Comparison of ENCODE assay signal across 18 cellular contexts in genomic region chr3:106611123-106611522, GRCh38.
A peak's percentile ranks its signal among the peaks of the same experiment; 100 is the strongest.
DNase-seq lines count a peak whose midpoint lies in the region; ATAC-seq and TF ChIP-seq lines count a peak whose summit lies in the region.
"Had no signal": no experiment of that assay in that cellular context is flagged by ENCODE, and none has a peak within 500 bp of the region (broad histone marks: within the 10 kb centered on the region; RNA-seq: fewer than 3 reads in every experiment).

No MANE protein-coding gene starts in this region.

- peaks cover 2% of the 10 kb centered on the region for H3K4me1 ChIP-seq in mesenchymal stem cell (ENCODE audit: control insufficient read depth, insufficient read depth, low read depth, low read length)
- H3K4me1 ChIP-seq: BLaER1 had no signal

- no peak overlapping the region for H4K91ac ChIP-seq in mesenchymal stem cell (ENCODE audit: low read length)

- no peaks in the 10 kb centered on the region for H3K27me3 Mint-ChIP-seq in activated naive CD8-positive, alpha-beta T cell
- H3K27me3 Mint-ChIP-seq in activated naive CD8-positive, alpha-beta T cell treated with anti-CD3 and anti-CD28 coated beads for 36 hours: no peaks in the 10 kb centered on the region
- no peaks in the 10 kb centered on the region for H3K27me3 Mint-ChIP-seq in activated T-helper 2 cell treated with anti-CD3 and anti-CD28 coated beads, Interferon-gamma antibody, Interleukin-2, Interleukin-4, amounts not matched to agents 10 μg/mL and 5 μg/mL and 100 μg/mL, durations not matched to agents 14 hours and 24 hours and 36 hours (ENCODE audit: low read depth)
- no peaks in the 10 kb centered on the region for H3K27me3 Mint-ChIP-seq in stimulated activated naive CD8-positive, alpha-beta T cell treated with anti-CD3 and anti-CD28 coated beads, Interleukin-15, Interleukin-2, amounts not matched to agents 100 ng/mL and 50 ng/mL, for 24 hours
- no peaks in the 10 kb centered on the region for H3K27me3 Mint-ChIP-seq in chondrocyte (ENCODE audit: low read depth)

- peaks cover 6% of the 10 kb centered on the region for H3K36me3 Mint-ChIP-seq in activated naive CD8-positive, alpha-beta T cell
- H3K36me3 Mint-ChIP-seq in activated naive CD8-positive, alpha-beta T cell treated with anti-CD3 and anti-CD28 coated beads for 36 hours: peaks cover 9% of the 10 kb centered on the region
- H3K36me3 Mint-ChIP-seq in activated T-helper 2 cell treated with anti-CD3 and anti-CD28 coated beads, Interferon-gamma antibody, Interleukin-2, Interleukin-4, amounts not matched to agents 10 μg/mL and 5 μg/mL and 100 μg/mL, durations not matched to agents 14 hours and 24 hours and 36 hours (ENCODE audit: low read depth): peaks cover 17% of the 10 kb centered on the region
- H3K36me3 Mint-ChIP-seq in stimulated activated naive CD8-positive, alpha-beta T cell treated with anti-CD3 and anti-CD28 coated beads, Interleukin-15, Interleukin-2, amounts not matched to agents 100 ng/mL and 50 ng/mL, for 24 hours (ENCODE audit: low read depth): peaks cover 21% of the 10 kb centered on the region
- H3K36me3 Mint-ChIP-seq in chondrocyte (ENCODE audit: low read depth): no peaks in the 10 kb centered on the region

- no peak for TF ChIP-seq CTCF in chondrocyte (IDR thresholded peaks at IDR 0.05)

- H3K9me3 Mint-ChIP-seq in activated naive CD8-positive, alpha-beta T cell (ENCODE audit: low read depth): peaks cover 12% of the 10 kb centered on the region
- H3K9me3 Mint-ChIP-seq in activated naive CD8-positive, alpha-beta T cell treated with anti-CD3 and anti-CD28 coated beads for 36 hours: peaks cover 12% of the 10 kb centered on the region
- peaks cover 36% of the 10 kb centered on the region for H3K9me3 Mint-ChIP-seq in activated T-helper 2 cell treated with anti-CD3 and anti-CD28 coated beads, Interferon-gamma antibody, Interleukin-2, Interleukin-4, amounts not matched to agents 10 μg/mL and 5 μg/mL and 100 μg/mL, durations not matched to agents 14 hours and 24 hours and 36 hours
- H3K9me3 Mint-ChIP-seq in stimulated activated naive CD8-positive, alpha-beta T cell treated with anti-CD3 and anti-CD28 coated beads, Interleukin-15, Interleukin-2, amounts not matched to agents 100 ng/mL and 50 ng/mL, for 24 hours: peaks cover 9% of the 10 kb centered on the region
- peaks cover 7% of the 10 kb centered on the region for H3K9me3 Mint-ChIP-seq in chondrocyte (ENCODE audit: low read depth)

- no peak overlapping the region for H3K4me3 Mint-ChIP-seq in activated naive CD8-positive, alpha-beta T cell
- H3K4me3 Mint-ChIP-seq in activated naive CD8-positive, alpha-beta T cell treated with anti-CD3 and anti-CD28 coated beads for 36 hours: no peak overlapping the region
- H3K4me3 Mint-ChIP-seq in activated T-helper 2 cell treated with anti-CD3 and anti-CD28 coated beads, Interferon-gamma antibody, Interleukin-2, Interleukin-4, amounts not matched to agents 10 μg/mL and 5 μg/mL and 100 μg/mL, durations not matched to agents 14 hours and 24 hours and 36 hours (ENCODE audit: low read depth): no peak overlapping the region
- H3K4me3 Mint-ChIP-seq in stimulated activated naive CD8-positive, alpha-beta T cell treated with anti-CD3 and anti-CD28 coated beads, Interleukin-15, Interleukin-2, amounts not matched to agents 100 ng/mL and 50 ng/mL, for 24 hours: peak overlapping the region; percentile 10
- no peak overlapping the region for H3K4me3 Mint-ChIP-seq in chondrocyte (ENCODE audit: unreplicated experiment)
- H3K4me3 Mint-ChIP-seq: CD4-positive, alpha-beta memory T cell had no signal

- H2AK5ac ChIP-seq in mesenchymal stem cell (ENCODE audit: low read length, severe bottlenecking): no peak overlapping the region

- H3K27ac ChIP-seq in mesenchymal stem cell (ENCODE audit: low read length, poor library complexity, severe bottlenecking): no peak overlapping the region
- H3K27ac ChIP-seq: BLaER1 had no signal

- H3K4me2 ChIP-seq in mesenchymal stem cell (ENCODE audit: low read length, poor library complexity, severe bottlenecking): no peak overlapping the region
- H3K4me2 ChIP-seq: BLaER1 had no signal

- peak overlapping the region; percentile 85 for H3K9ac ChIP-seq in mesenchymal stem cell (ENCODE audit: low read length)
- H3K9ac ChIP-seq: BLaER1 had no signal

- no peak overlapping the region for H3K14ac ChIP-seq in mesenchymal stem cell (ENCODE audit: low read length in 2 of 2)

- ATAC-seq in HG02840 (IDR thresholded peaks at IDR 0.05; ENCODE audit: low FRiP score, unreplicated experiment) (no peak), HG03432 (IDR thresholded peaks at IDR 0.05; ENCODE audit: unreplicated experiment) (no peak)
- ATAC-seq: HepG2 had no signal

- peaks cover 23% of the 10 kb centered on the region for H3K4me1 Mint-ChIP-seq in activated naive CD8-positive, alpha-beta T cell (ENCODE audit: low read depth)
- H3K4me1 Mint-ChIP-seq in activated naive CD8-positive, alpha-beta T cell treated with anti-CD3 and anti-CD28 coated beads for 36 hours: peaks cover 28% of the 10 kb centered on the region
- peaks cover 26% of the 10 kb centered on the region for H3K4me1 Mint-ChIP-seq in activated T-helper 2 cell treated with anti-CD3 and anti-CD28 coated beads, Interferon-gamma antibody, Interleukin-2, Interleukin-4, amounts not matched to agents 10 μg/mL and 5 μg/mL and 100 μg/mL, durations not matched to agents 14 hours and 24 hours and 36 hours (ENCODE audit: low read depth)
- H3K4me1 Mint-ChIP-seq in stimulated activated naive CD8-positive, alpha-beta T cell treated with anti-CD3 and anti-CD28 coated beads, Interleukin-15, Interleukin-2, amounts not matched to agents 100 ng/mL and 50 ng/mL, for 24 hours (ENCODE audit: low read depth): peaks cover 38% of the 10 kb centered on the region
- H3K4me1 Mint-ChIP-seq in chondrocyte (ENCODE audit: low read depth): peaks cover 30% of the 10 kb centered on the region

- no peak overlapping the region for H4K8ac ChIP-seq in mesenchymal stem cell (ENCODE audit: low read length)

- no peaks in the 10 kb centered on the region for H3K79me1 ChIP-seq in mesenchymal stem cell (replicated peaks; ENCODE audit: low read length, poor library complexity, severe bottlenecking)

- no peak overlapping the region for H2BK12ac ChIP-seq in mesenchymal stem cell (ENCODE audit: low read length in 2 of 2)

- H3K9me3 ChIP-seq in mesenchymal stem cell (ENCODE audit: control insufficient read depth, low read length): peaks cover 4% of the 10 kb centered on the region

- no peak overlapping the region for H2BK5ac ChIP-seq in mesenchymal stem cell (ENCODE audit: low read depth, low read length, poor library complexity, severe bottlenecking)

- no peak overlapping the region for H2BK120ac ChIP-seq in mesenchymal stem cell (ENCODE audit: low read depth, low read length)

- H3K23ac ChIP-seq in mesenchymal stem cell (ENCODE audit: low read length in 2 of 2): no peak overlapping the region

- H3K27ac Mint-ChIP-seq in activated naive CD8-positive, alpha-beta T cell: peak overlapping the region; percentile 23
- no peak overlapping the region for H3K27ac Mint-ChIP-seq in activated naive CD8-positive, alpha-beta T cell treated with anti-CD3 and anti-CD28 coated beads for 36 hours
- peak overlapping the region; percentile 2 for H3K27ac Mint-ChIP-seq in activated T-helper 2 cell treated with anti-CD3 and anti-CD28 coated beads, Interferon-gamma antibody, Interleukin-2, Interleukin-4, amounts not matched to agents 10 μg/mL and 5 μg/mL and 100 μg/mL, durations not matched to agents 14 hours and 24 hours and 36 hours
- peak overlapping the region; percentile 88 for H3K27ac Mint-ChIP-seq in stimulated activated naive CD8-positive, alpha-beta T cell treated with anti-CD3 and anti-CD28 coated beads, Interleukin-15, Interleukin-2, amounts not matched to agents 100 ng/mL and 50 ng/mL, for 24 hours
- no peak overlapping the region for H3K27ac Mint-ChIP-seq in chondrocyte (ENCODE audit: unreplicated experiment)

- intact Hi-C loops in activated T-helper 2 cell treated with anti-CD3 and anti-CD28 coated beads, Interferon-gamma antibody, Interleukin-2, Interleukin-4, amounts not matched to agents 10 μg/mL and 5 μg/mL and 100 μg/mL, durations not matched to agents 14 hours and 24 hours and 36 hours (cut with micrococcal nuclease): loop anchor here (5.0 kb wide), 1 partner anchor 1244 kb away; the partner anchor contains the start of gene ALCAM

- H3K4ac ChIP-seq in mesenchymal stem cell (ENCODE audit: low read depth in 1 of 2, low read length in 2 of 2): no peak overlapping the region

- H3K27me3 ChIP-seq in mesenchymal stem cell (ENCODE audit: control insufficient read depth in 1 of 2, insufficient read depth in 1 of 2, low read length in 2 of 2): no peaks in the 10 kb centered on the region
- H3K27me3 ChIP-seq: BLaER1 had no signal

- H3K4me3 ChIP-seq in mesenchymal stem cell (ENCODE audit: insufficient read depth in 1 of 2, low read depth in 1 of 2, low read length in 2 of 2): no peak overlapping the region
- H3K4me3 ChIP-seq: BLaER1 had no signal

- 100% methylated on average over 1 of the region's 1 CpG for WGBS in mesenchymal stem cell

- H2BK15ac ChIP-seq in mesenchymal stem cell (ENCODE audit: low read depth, poor library complexity, severe bottlenecking): no peak overlapping the region

- no peak for DNase-seq in activated naive CD8-positive, alpha-beta T cell treated with anti-CD3 and anti-CD28 coated beads for 36 hours
- DNase-seq in activated T-helper 2 cell treated with anti-CD3 and anti-CD28 coated beads, Interferon-gamma antibody, Interleukin-2, Interleukin-4, amounts not matched to agents 10 μg/mL and 5 μg/mL and 100 μg/mL, durations not matched to agents 14 hours and 24 hours and 36 hours (ENCODE audit: low spot score): no peak
- DNase-seq in mesenchymal stem cell: no peak
- DNase-seq in chondrocyte (ENCODE audit: low spot score): no peak
- DNase-seq: CD4-positive, alpha-beta memory T cell; GF-D8; KBM-7; NCI-H1105 treated with DMSO at 0.1 percent for 48 hours; NCI-H1694; NCI-H510A; NCI-H748 treated with DMSO at 0.1 percent for 48 hours; OCI-M1 had no signal

- no peak overlapping the region for H3K18ac ChIP-seq in mesenchymal stem cell (ENCODE audit: low read depth in 1 of 2, low read length in 2 of 2)

- no peaks in the 10 kb centered on the region for H3K36me3 ChIP-seq in mesenchymal stem cell (ENCODE audit: control insufficient read depth in 1 of 2, insufficient read depth in 2 of 2, low read depth in 1 of 2, low read length in 2 of 2)
- H3K36me3 ChIP-seq: BLaER1 had no signal

- no peak overlapping the region for H2AFZ ChIP-seq in mesenchymal stem cell (ENCODE audit: low read depth, low read length)

Comparison
In these comparisons a context has a peak if more than half of its experiments do, and no peak if none do; other contexts are left out.
1. H3K27ac Mint-ChIP-seq: peak in activated naive CD8-positive, alpha-beta T cell (single experiment), activated T-helper 2 cell treated with anti-CD3 and anti-CD28 coated beads, Interferon-gamma antibody, Interleukin-2, Interleukin-4, amounts not matched to agents 10 μg/mL and 5 μg/mL and 100 μg/mL, durations not matched to agents 14 hours and 24 hours and 36 hours (single experiment) and stimulated activated naive CD8-positive, alpha-beta T cell treated with anti-CD3 and anti-CD28 coated beads, Interleukin-15, Interleukin-2, amounts not matched to agents 100 ng/mL and 50 ng/mL, for 24 hours (single experiment); none in activated naive CD8-positive, alpha-beta T cell treated with anti-CD3 and anti-CD28 coated beads for 36 hours (single experiment) and chondrocyte (single experiment).